ENCODE assay signal across 11 cellular contexts in genomic region chr4:184406915-184407314, GRCh38.
DNase-seq lines count a peak whose midpoint lies in the region; ATAC-seq and TF ChIP-seq lines count a peak whose summit lies in the region.
"Had no signal": no experiment of that assay in that cellular context is flagged by ENCODE, and none has a peak within 500 bp of the region (broad histone marks: within the 10 kb centered on the region; RNA-seq: fewer than 3 reads in every experiment).

No MANE protein-coding gene starts in this region.

- POLR2A ChIA-PET in CD8-positive, alpha-beta memory T cell (lab: Charles Lee), result no interaction called here
- POLR2A ChIA-PET in activated naive CD8-positive, alpha-beta T cell treated with anti-CD3 and anti-CD28 coated beads, Interleukin-2, amount 10 ng/mL, durations not matched to agents 7 days and 5 days (lab: Charles Lee), result no interaction called here

- H3K4me3 ChIP-seq in CD8-positive, alpha-beta memory T cell (ENCODE audit: low read length), result no peak overlapping the region
- no peak overlapping the region for H3K4me3 ChIP-seq in left ventricle myocardium inferior
- H3K4me3 ChIP-seq in sigmoid colon, result no peak overlapping the region
- H3K4me3 ChIP-seq: SK-N-MC had no signal

- intact Hi-C loops in left ventricle myocardium inferior (cut with micrococcal nuclease) (loop anchor here (10.0 kb wide), 1 partner anchor 58 kb away; no protein-coding TSS in a partner anchor), sigmoid colon (cut with DNase I) (no loop called here)

- no peaks in the 10 kb centered on the region for H3K27me3 Mint-ChIP-seq in CD8-positive, alpha-beta memory T cell
- H3K27me3 Mint-ChIP-seq in activated naive CD8-positive, alpha-beta T cell treated with anti-CD3 and anti-CD28 coated beads, Interleukin-2, amount 10 ng/mL, durations not matched to agents 7 days and 5 days, result no peaks in the 10 kb centered on the region

- DNase-seq in CD8-positive, alpha-beta memory T cell, result no peak
- DNase-seq in activated naive CD8-positive, alpha-beta T cell treated with anti-CD3 and anti-CD28 coated beads, Interleukin-2, amount 10 ng/mL, durations not matched to agents 7 days and 5 days, result no peak
- DNase-seq in left ventricle myocardium inferior (no peak), sigmoid colon (no peak), NCI-H82 (lab: John Stamatoyannopoulos, UW) (no peak)
- DNase-seq in NK-92 treated with Interleukin-12 subunit alpha and Interleukin-12 subunit beta, amount 100 ng/mL, for 24 hours (lab: John Stamatoyannopoulos, UW), result no peak
- DNase-seq: KG1, NCI-H446 treated with DMSO at 0.1 percent for 48 hours had no signal

- H3K9me3 ChIP-seq in CD8-positive, alpha-beta memory T cell (ENCODE audit: low read length), result no peaks in the 10 kb centered on the region
- no peaks in the 10 kb centered on the region for H3K9me3 ChIP-seq in left ventricle myocardium inferior (replicated peaks)
- no peaks in the 10 kb centered on the region for H3K9me3 ChIP-seq in sigmoid colon

- WGBS in sigmoid colon, 2 donors, result 19 to 38% methylated on average over 7 of the region's 7 CpGs

- peaks cover 37% of the 10 kb centered on the region for H3K36me3 ChIP-seq in CD8-positive, alpha-beta memory T cell (ENCODE audit: insufficient read depth, low read length)
- peaks cover 44% of the 10 kb centered on the region for H3K36me3 ChIP-seq in left ventricle myocardium inferior
- H3K36me3 ChIP-seq in sigmoid colon, result peaks cover 6 to 83% (median 32%) of the 10 kb centered on the region in 4 donors

- peaks cover 54 to 72% (median 69%) of the 10 kb centered on the region in 3 donors for H3K4me1 Mint-ChIP-seq in CD8-positive, alpha-beta memory T cell
- peaks cover 35% of the 10 kb centered on the region for H3K4me1 Mint-ChIP-seq in activated naive CD8-positive, alpha-beta T cell treated with anti-CD3 and anti-CD28 coated beads, Interleukin-2, amount 10 ng/mL, durations not matched to agents 7 days and 5 days

- peaks cover 25% of the 10 kb centered on the region for H3K4me1 ChIP-seq in CD8-positive, alpha-beta memory T cell (ENCODE audit: insufficient read depth, low read length)
- H3K4me1 ChIP-seq in left ventricle myocardium inferior (peaks cover 87% of the 10 kb centered on the region), sigmoid colon (peaks cover 0 to 15% (median 0%) of the 10 kb centered on the region in 4 donors)

- no peak for TF ChIP-seq CTCF in left ventricle myocardium inferior (IDR thresholded peaks at IDR 0.05; ENCODE audit: borderline replicate concordance)
- TF ChIP-seq CTCF in sigmoid colon (IDR thresholded peaks at IDR 0.05), result no peak

- TF ChIP-seq EP300 in sigmoid colon (IDR thresholded peaks at IDR 0.05), result no peak

- no peak for TF ChIP-seq POLR2A in sigmoid colon (IDR thresholded peaks at IDR 0.05)

- no peak overlapping the region for H3K27ac ChIP-seq in CD8-positive, alpha-beta memory T cell (ENCODE audit: low read depth, low read length)
- H3K27ac ChIP-seq in left ventricle myocardium inferior (replicated peaks) (peak overlapping the region; percentile 76), sigmoid colon (peak overlapping the region; percentile 20 to 55 (median 24))
- H3K27ac ChIP-seq: SK-N-MC had no signal

- no peaks in the 10 kb centered on the region for H3K27me3 ChIP-seq in CD8-positive, alpha-beta memory T cell (ENCODE audit: insufficient read depth, low read length, poor library complexity, severe bottlenecking)
- H3K27me3 ChIP-seq in left ventricle myocardium inferior (ENCODE audit: low read depth), result no peaks in the 10 kb centered on the region
- H3K27me3 ChIP-seq in sigmoid colon, result no peaks in the 10 kb centered on the region

- ATAC-seq in activated naive CD8-positive, alpha-beta T cell treated with anti-CD3 and anti-CD28 coated beads, Interleukin-2, amount 10 ng/mL, durations not matched to agents 7 days and 5 days (ENCODE audit: low read depth), result no peak
- no peak for ATAC-seq in GM19395 (IDR thresholded peaks at IDR 0.05; ENCODE audit: unreplicated experiment)
- ATAC-seq in GM21381 (IDR thresholded peaks at IDR 0.05; ENCODE audit: unreplicated experiment), result no peak

- CTCF ChIA-PET in CD8-positive, alpha-beta memory T cell (lab: Charles Lee), result no interaction called here

- H3K36me3 Mint-ChIP-seq in CD8-positive, alpha-beta memory T cell, result peaks cover 0 to 78% (median 25%) of the 10 kb centered on the region in 3 donors
- peaks cover 60% of the 10 kb centered on the region for H3K36me3 Mint-ChIP-seq in activated naive CD8-positive, alpha-beta T cell treated with anti-CD3 and anti-CD28 coated beads, Interleukin-2, amount 10 ng/mL, durations not matched to agents 7 days and 5 days

- no peak overlapping the region for H3K4me3 Mint-ChIP-seq in CD8-positive, alpha-beta memory T cell
- H3K4me3 Mint-ChIP-seq in activated naive CD8-positive, alpha-beta T cell treated with anti-CD3 and anti-CD28 coated beads, Interleukin-2, amount 10 ng/mL, durations not matched to agents 7 days and 5 days, result no peak overlapping the region

- peak overlapping the region in 5 of 8 donors; percentile 58 to 85 (median 72) for H3K27ac Mint-ChIP-seq in CD8-positive, alpha-beta memory T cell
- H3K27ac Mint-ChIP-seq in activated naive CD8-positive, alpha-beta T cell treated with anti-CD3 and anti-CD28 coated beads, Interleukin-2, amount 10 ng/mL, durations not matched to agents 7 days and 5 days, result peak overlapping the region; percentile 5

- no peaks in the 10 kb centered on the region for H3K9me3 Mint-ChIP-seq in CD8-positive, alpha-beta memory T cell
- no peaks in the 10 kb centered on the region for H3K9me3 Mint-ChIP-seq in activated naive CD8-positive, alpha-beta T cell treated with anti-CD3 and anti-CD28 coated beads, Interleukin-2, amount 10 ng/mL, durations not matched to agents 7 days and 5 days
